Comparison of ENCODE assay signal across 1 cellular context in genomic region chr3:43366466-43366865, GRCh38.
TF ChIP-seq lines count a peak whose summit lies in the region.

No MANE protein-coding gene starts in this region.

TF ChIP-seq in GM23338, 12 proteins besides CTCF, POLR2A, EP300 and RAD21 (continued from another document):
- TF ChIP-seq, protein P1, sequence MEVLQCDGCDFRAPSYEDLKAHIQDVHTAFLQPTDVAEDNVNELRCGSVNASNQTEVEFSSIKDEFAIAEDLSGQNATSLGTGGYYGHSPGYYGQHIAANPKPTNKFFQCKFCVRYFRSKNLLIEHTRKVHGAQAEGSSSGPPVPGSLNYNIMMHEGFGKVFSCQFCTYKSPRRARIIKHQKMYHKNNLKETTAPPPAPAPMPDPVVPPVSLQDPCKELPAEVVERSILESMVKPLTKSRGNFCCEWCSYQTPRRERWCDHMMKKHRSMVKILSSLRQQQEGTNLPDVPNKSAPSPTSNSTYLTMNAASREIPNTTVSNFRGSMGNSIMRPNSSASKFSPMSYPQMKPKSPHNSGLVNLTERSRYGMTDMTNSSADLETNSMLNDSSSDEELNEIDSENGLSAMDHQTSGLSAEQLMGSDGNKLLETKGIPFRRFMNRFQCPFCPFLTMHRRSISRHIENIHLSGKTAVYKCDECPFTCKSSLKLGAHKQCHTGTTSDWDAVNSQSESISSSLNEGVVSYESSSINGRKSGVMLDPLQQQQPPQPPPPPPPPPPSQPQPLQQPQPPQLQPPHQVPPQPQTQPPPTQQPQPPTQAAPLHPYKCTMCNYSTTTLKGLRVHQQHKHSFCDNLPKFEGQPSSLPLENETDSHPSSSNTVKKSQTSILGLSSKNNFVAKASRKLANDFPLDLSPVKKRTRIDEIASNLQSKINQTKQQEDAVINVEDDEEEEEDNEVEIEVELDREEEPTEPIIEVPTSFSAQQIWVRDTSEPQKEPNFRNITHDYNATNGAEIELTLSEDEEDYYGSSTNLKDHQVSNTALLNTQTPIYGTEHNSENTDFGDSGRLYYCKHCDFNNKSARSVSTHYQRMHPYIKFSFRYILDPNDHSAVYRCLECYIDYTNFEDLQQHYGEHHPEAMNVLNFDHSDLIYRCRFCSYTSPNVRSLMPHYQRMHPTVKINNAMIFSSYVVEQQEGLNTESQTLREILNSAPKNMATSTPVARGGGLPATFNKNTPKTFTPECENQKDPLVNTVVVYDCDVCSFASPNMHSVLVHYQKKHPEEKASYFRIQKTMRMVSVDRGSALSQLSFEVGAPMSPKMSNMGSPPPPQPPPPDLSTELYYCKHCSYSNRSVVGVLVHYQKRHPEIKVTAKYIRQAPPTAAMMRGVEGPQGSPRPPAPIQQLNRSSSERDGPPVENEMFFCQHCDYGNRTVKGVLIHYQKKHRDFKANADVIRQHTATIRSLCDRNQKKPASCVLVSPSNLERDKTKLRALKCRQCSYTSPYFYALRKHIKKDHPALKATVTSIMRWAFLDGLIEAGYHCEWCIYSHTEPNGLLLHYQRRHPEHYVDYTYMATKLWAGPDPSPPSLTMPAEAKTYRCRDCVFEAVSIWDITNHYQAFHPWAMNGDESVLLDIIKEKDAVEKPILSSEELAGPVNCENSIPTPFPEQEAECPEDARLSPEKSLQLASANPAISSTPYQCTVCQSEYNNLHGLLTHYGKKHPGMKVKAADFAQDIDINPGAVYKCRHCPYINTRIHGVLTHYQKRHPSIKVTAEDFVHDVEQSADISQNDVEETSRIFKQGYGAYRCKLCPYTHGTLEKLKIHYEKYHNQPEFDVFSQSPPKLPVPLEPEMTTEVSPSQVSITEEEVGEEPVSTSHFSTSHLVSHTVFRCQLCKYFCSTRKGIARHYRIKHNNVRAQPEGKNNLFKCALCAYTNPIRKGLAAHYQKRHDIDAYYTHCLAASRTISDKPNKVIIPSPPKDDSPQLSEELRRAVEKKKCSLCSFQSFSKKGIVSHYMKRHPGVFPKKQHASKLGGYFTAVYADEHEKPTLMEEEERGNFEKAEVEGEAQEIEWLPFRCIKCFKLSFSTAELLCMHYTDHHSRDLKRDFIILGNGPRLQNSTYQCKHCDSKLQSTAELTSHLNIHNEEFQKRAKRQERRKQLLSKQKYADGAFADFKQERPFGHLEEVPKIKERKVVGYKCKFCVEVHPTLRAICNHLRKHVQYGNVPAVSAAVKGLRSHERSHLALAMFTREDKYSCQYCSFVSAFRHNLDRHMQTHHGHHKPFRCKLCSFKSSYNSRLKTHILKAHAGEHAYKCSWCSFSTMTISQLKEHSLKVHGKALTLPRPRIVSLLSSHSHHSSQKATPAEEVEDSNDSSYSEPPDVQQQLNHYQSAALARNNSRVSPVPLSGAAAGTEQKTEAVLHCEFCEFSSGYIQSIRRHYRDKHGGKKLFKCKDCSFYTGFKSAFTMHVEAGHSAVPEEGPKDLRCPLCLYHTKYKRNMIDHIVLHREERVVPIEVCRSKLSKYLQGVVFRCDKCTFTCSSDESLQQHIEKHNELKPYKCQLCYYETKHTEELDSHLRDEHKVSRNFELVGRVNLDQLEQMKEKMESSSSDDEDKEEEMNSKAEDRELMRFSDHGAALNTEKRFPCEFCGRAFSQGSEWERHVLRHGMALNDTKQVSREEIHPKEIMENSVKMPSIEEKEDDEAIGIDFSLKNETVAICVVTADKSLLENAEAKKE (CRISPR knock-in tag; IDR thresholded peaks at IDR 0.05) = no peak
- TF ChIP-seq, protein P2, sequence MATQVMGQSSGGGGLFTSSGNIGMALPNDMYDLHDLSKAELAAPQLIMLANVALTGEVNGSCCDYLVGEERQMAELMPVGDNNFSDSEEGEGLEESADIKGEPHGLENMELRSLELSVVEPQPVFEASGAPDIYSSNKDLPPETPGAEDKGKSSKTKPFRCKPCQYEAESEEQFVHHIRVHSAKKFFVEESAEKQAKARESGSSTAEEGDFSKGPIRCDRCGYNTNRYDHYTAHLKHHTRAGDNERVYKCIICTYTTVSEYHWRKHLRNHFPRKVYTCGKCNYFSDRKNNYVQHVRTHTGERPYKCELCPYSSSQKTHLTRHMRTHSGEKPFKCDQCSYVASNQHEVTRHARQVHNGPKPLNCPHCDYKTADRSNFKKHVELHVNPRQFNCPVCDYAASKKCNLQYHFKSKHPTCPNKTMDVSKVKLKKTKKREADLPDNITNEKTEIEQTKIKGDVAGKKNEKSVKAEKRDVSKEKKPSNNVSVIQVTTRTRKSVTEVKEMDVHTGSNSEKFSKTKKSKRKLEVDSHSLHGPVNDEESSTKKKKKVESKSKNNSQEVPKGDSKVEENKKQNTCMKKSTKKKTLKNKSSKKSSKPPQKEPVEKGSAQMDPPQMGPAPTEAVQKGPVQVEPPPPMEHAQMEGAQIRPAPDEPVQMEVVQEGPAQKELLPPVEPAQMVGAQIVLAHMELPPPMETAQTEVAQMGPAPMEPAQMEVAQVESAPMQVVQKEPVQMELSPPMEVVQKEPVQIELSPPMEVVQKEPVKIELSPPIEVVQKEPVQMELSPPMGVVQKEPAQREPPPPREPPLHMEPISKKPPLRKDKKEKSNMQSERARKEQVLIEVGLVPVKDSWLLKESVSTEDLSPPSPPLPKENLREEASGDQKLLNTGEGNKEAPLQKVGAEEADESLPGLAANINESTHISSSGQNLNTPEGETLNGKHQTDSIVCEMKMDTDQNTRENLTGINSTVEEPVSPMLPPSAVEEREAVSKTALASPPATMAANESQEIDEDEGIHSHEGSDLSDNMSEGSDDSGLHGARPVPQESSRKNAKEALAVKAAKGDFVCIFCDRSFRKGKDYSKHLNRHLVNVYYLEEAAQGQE (IDR thresholded peaks at IDR 0.05; ENCODE audit: unreplicated experiment) = no peak
- TF ChIP-seq ZNF331 (CRISPR knock-in tag; IDR thresholded peaks at IDR 0.05; ENCODE audit: low read depth) (no peak), CREB1 (CRISPR knock-in tag; IDR thresholded peaks at IDR 0.05; ENCODE audit: low read depth) (no peak), STAT1 (IDR thresholded peaks at IDR 0.05; ENCODE audit: unreplicated experiment) (no peak), JUNB (IDR thresholded peaks at IDR 0.05; ENCODE audit: unreplicated experiment) (no peak), POLR2AphosphoS5 (IDR thresholded peaks at IDR 0.05; ENCODE audit: low read depth) (no peak)
- TF ChIP-seq, protein P3, sequence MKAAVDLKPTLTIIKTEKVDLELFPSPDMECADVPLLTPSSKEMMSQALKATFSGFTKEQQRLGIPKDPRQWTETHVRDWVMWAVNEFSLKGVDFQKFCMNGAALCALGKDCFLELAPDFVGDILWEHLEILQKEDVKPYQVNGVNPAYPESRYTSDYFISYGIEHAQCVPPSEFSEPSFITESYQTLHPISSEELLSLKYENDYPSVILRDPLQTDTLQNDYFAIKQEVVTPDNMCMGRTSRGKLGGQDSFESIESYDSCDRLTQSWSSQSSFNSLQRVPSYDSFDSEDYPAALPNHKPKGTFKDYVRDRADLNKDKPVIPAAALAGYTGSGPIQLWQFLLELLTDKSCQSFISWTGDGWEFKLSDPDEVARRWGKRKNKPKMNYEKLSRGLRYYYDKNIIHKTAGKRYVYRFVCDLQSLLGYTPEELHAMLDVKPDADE (IDR thresholded peaks at IDR 0.05) = no peak
